ENCODE assay signal across 11 cellular contexts in the genomic region with DNA sequence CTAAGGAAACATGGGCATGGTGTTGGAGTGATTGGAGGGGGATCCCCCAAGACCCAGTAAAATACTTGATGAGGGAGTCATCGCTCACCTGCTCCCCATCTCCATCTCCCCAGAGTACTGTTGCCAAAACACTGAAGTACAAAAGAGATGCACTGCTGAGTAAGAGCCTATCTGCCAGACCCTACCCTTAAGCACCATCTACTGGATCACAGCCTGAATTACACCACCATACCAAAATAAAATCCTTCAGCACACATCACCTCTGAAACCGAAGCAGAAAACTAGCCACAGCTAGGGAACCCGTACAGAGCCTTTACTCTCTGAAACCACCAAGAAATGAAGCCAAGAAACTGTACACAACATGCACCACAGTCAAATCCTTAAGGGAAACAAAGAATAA.
DNase-seq lines count a peak whose midpoint lies in the region; ATAC-seq and TF ChIP-seq lines count a peak whose summit lies in the region.
"Had no signal": no experiment of that assay in that cellular context is flagged by ENCODE, and none has a peak within 500 bp of the region (broad histone marks: within the 10 kb centered on the region; RNA-seq: fewer than 3 reads in every experiment).

No MANE protein-coding gene starts in this region.

- 53% methylated on average over 3 of the region's 3 CpGs for WGBS in liver

- H3K27ac ChIP-seq in liver (ENCODE audit: low read depth in 1 of 2, low read length in 2 of 2): no peak overlapping the region

- no peak for TF ChIP-seq POLR2A in GM18505 (IDR thresholded peaks at IDR 0.05; ENCODE audit: borderline replicate concordance, extremely low read depth, insufficient read depth, insufficient read length)

- H3K9me3 Mint-ChIP-seq in activated naive CD4-positive, alpha-beta T cell treated with anti-CD3 and anti-CD28 coated beads, Interleukin-2, amount 50 U/mL, for 72 hours: no peaks in the 10 kb centered on the region

- peak; percentile 64 to 87 for TF ChIP-seq RAD21 in liver (IDR thresholded peaks at IDR 0.05)

- TF ChIP-seq CTCF in liver (IDR thresholded peaks at IDR 0.05; ENCODE audit: low read depth, low read length, missing input control): peak; percentile 31

- no peaks in the 10 kb centered on the region for H3K36me3 ChIP-seq in liver (ENCODE audit: control insufficient read depth in 4 of 4, insufficient read depth in 3 of 4, low read depth in 1 of 4, low read length in 3 of 4)

- H3K9me3 ChIP-seq in liver (ENCODE audit: control insufficient read depth in 4 of 4, low read length in 3 of 4): no peaks in the 10 kb centered on the region

- H3K36me3 Mint-ChIP-seq in activated naive CD4-positive, alpha-beta T cell treated with anti-CD3 and anti-CD28 coated beads, Interleukin-2, amount 50 U/mL, for 72 hours: no peaks in the 10 kb centered on the region
- H3K36me3 Mint-ChIP-seq: activated naive CD8-positive, alpha-beta T cell; memory B cell had no signal

- H3K4me3 ChIP-seq in liver (ENCODE audit: low read depth in 1 of 3, low read length in 3 of 3): no peak overlapping the region

- no peaks in the 10 kb centered on the region for H3K4me1 ChIP-seq in liver (ENCODE audit: control insufficient read depth in 4 of 4, insufficient read depth in 4 of 4, low read length in 3 of 4)

- peaks cover 0 to 3% (median 0%) of the 10 kb centered on the region in 4 donors for H3K27me3 ChIP-seq in liver (ENCODE audit: control insufficient read depth in 4 of 4, insufficient read depth in 4 of 4, low read length in 3 of 4)

- no peak overlapping the region for H3K9ac ChIP-seq in liver (ENCODE audit: low read depth in 1 of 2, low read length in 2 of 2)

- no peak overlapping the region for H3K27ac Mint-ChIP-seq in activated naive CD4-positive, alpha-beta T cell treated with anti-CD3 and anti-CD28 coated beads, Interleukin-2, amount 50 U/mL, for 72 hours
- H3K27ac Mint-ChIP-seq: activated naive CD8-positive, alpha-beta T cell; memory B cell had no signal

- ATAC-seq in GM18505 (IDR thresholded peaks at IDR 0.05; ENCODE audit: unreplicated experiment) (peak; percentile 71), HG03457 (IDR thresholded peaks at IDR 0.05; ENCODE audit: unreplicated experiment) (no peak)
- no peak for ATAC-seq in activated naive CD4-positive, alpha-beta T cell treated with anti-CD3 and anti-CD28 coated beads, Interleukin-2, amount 50 U/mL, for 72 hours

- peak; percentile 37 for DNase-seq in HT1080 (ENCODE audit: low read depth)
- peak; percentile 4 for DNase-seq in SW480 (ENCODE audit: low spot score)
- DNase-seq in activated naive CD4-positive, alpha-beta T cell treated with anti-CD3 and anti-CD28 coated beads, Interleukin-2, amount 50 U/mL, for 72 hours (ENCODE audit: low spot score in 2 of 2): no peak
- no peak for DNase-seq in putamen (ENCODE audit: low spot score)
- no peak for DNase-seq in activated T-cell treated with anti-CD3 and anti-CD28 coated beads, Interleukin-2, amount 50 U/mL, for 48 hours
- DNase-seq: NCI-H510A treated with DMSO at 0.1 percent for 48 hours had no signal

TF ChIP-seq in liver, 16 proteins besides CTCF, POLR2A, EP300 and RAD21:
- TF ChIP-seq FOXA1 (IDR thresholded peaks at IDR 0.05) (no peak), HNF4A (conservative IDR thresholded peaks at IDR 0.05) (no peak), EGR1 (IDR thresholded peaks at IDR 0.05; ENCODE audit: low read depth in 2 of 2) (no peak), SP1 (IDR thresholded peaks at IDR 0.05) (no peak), REST (IDR thresholded peaks at IDR 0.05) (no peak), NR2F2 (IDR thresholded peaks at IDR 0.05) (no peak), YY1 (IDR thresholded peaks at IDR 0.05) (no peak), HNF4G (IDR thresholded peaks at IDR 0.05) (no peak), FOXA2 (IDR thresholded peaks at IDR 0.05) (no peak), GABPA (IDR thresholded peaks at IDR 0.05 in 1 of 2, conservative IDR thresholded peaks at IDR 0.05 in 1 of 2) (no peak), TAF1 (conservative IDR thresholded peaks at IDR 0.05) (no peak), RXRA (IDR thresholded peaks at IDR 0.05) (no peak), JUND (IDR thresholded peaks at IDR 0.05) (no peak)
- TF ChIP-seq, protein P1, sequence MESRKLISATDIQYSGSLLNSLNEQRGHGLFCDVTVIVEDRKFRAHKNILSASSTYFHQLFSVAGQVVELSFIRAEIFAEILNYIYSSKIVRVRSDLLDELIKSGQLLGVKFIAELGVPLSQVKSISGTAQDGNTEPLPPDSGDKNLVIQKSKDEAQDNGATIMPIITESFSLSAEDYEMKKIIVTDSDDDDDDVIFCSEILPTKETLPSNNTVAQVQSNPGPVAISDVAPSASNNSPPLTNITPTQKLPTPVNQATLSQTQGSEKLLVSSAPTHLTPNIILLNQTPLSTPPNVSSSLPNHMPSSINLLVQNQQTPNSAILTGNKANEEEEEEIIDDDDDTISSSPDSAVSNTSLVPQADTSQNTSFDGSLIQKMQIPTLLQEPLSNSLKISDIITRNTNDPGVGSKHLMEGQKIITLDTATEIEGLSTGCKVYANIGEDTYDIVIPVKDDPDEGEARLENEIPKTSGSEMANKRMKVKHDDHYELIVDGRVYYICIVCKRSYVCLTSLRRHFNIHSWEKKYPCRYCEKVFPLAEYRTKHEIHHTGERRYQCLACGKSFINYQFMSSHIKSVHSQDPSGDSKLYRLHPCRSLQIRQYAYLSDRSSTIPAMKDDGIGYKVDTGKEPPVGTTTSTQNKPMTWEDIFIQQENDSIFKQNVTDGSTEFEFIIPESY (IDR thresholded peaks at IDR 0.05): no peak
- TF ChIP-seq, protein P2, sequence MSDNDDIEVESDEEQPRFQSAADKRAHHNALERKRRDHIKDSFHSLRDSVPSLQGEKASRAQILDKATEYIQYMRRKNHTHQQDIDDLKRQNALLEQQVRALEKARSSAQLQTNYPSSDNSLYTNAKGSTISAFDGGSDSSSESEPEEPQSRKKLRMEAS (IDR thresholded peaks at IDR 0.05): no peak
- TF ChIP-seq, protein P3, sequence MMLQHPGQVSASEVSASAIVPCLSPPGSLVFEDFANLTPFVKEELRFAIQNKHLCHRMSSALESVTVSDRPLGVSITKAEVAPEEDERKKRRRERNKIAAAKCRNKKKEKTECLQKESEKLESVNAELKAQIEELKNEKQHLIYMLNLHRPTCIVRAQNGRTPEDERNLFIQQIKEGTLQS (IDR thresholded peaks at IDR 0.05): no peak
TF ChIP-seq in liver: peak in this region for 0.

Comparison
In these comparisons a context has a peak if more than half of its experiments do, and no peak if none do; other contexts are left out.
1. DNase-seq: peak in HT1080 (single experiment) and SW480 (single experiment); none in activated naive CD4-positive, alpha-beta T cell treated with anti-CD3 and anti-CD28 coated beads, Interleukin-2, amount 50 U/mL, for 72 hours (0 of 2), putamen (single experiment) and activated T-cell treated with anti-CD3 and anti-CD28 coated beads, Interleukin-2, amount 50 U/mL, for 48 hours (0 of 2).